ENCODE assay signal across 6 cellular contexts in genomic region chr20:29755854-29756498, GRCh38.
DNase-seq lines count a peak whose midpoint lies in the region; ATAC-seq and TF ChIP-seq lines count a peak whose summit lies in the region.
"Not testable (repeated sequence)": the region's sequence is repeated elsewhere in the genome, so short reads cannot be mapped to it uniquely, and the experiment has no call there.

No MANE protein-coding gene starts in this region.

- H3K4me3 ChIP-seq in PC-3 (ENCODE audit: low read length), result peak overlapping the region; percentile 32; the same call in 1 of the 2 replicates
- H3K4me3 ChIP-seq in RWPE2 (ENCODE audit: severe bottlenecking), result not testable (repeated sequence)

- H2AFZ ChIP-seq in PC-3 (ENCODE audit: low read length), result not testable (repeated sequence)

- H3K4me1 ChIP-seq in PC-3 (ENCODE audit: insufficient read depth, low read length); RWPE2 (ENCODE audit: insufficient read depth, poor library complexity, severe bottlenecking): not testable (repeated sequence)

- H4K20me1 ChIP-seq in PC-3 (ENCODE audit: low read length), result not testable (repeated sequence)

- ATAC-seq in PC-3; activated CD8-positive, alpha-beta T cell treated with anti-CD3 and anti-CD28 coated beads for 36 hours; activated T-helper 17 cell treated with anti-CD3 and anti-CD28 coated beads, Interleukin-2, amount 50 U/mL, for 72 hours (replicated peaks): not testable (repeated sequence)
- peak; percentile 48; the same call in 1 of the 3 replicates for ATAC-seq in RWPE2 (ENCODE audit: low read depth)

- CTCF ChIA-PET in PC-3 (lab: Charles Lee); activated CD8-positive, alpha-beta T cell treated with anti-CD3 and anti-CD28 coated beads for 36 hours (lab: Charles Lee): not testable (repeated sequence)
- CTCF ChIA-PET in MCF 10A (lab: Yijun Ruan, JAX), result interaction anchor here (0.6 to 0.7 kb wide), 2 partner anchors 215 to 320 kb away, joined by 3 to 5 read pairs; no protein-coding TSS in a partner anchor

- H3K79me2 ChIP-seq in PC-3 (ENCODE audit: low read length), result not testable (repeated sequence)

- H3K9me2 ChIP-seq in PC-3 (replicated peaks; ENCODE audit: low read length), result not testable (repeated sequence)

- H3K36me3 Mint-ChIP-seq in HFFc6 (ENCODE audit: low read depth); activated CD8-positive, alpha-beta T cell treated with anti-CD3 and anti-CD28 coated beads for 36 hours (ENCODE audit: low read depth); activated T-helper 17 cell treated with anti-CD3 and anti-CD28 coated beads, Interleukin-2, amount 50 U/mL, for 72 hours (ENCODE audit: low read depth); MCF 10A (ENCODE audit: insufficient read depth, unreplicated experiment): not testable (repeated sequence)

- not testable (repeated sequence) for H3K27ac ChIP-seq in PC-3 (ENCODE audit: low read length); RWPE2 (ENCODE audit: poor library complexity, severe bottlenecking)

- not testable (repeated sequence) for H3K27me3 Mint-ChIP-seq in HFFc6 (ENCODE audit: insufficient read depth); activated CD8-positive, alpha-beta T cell treated with anti-CD3 and anti-CD28 coated beads for 36 hours
- peaks cover 15% of the 10 kb centered on the region for H3K27me3 Mint-ChIP-seq in activated T-helper 17 cell treated with anti-CD3 and anti-CD28 coated beads, Interleukin-2, amount 50 U/mL, for 72 hours
- peaks cover 21% of the 10 kb centered on the region for H3K27me3 Mint-ChIP-seq in MCF 10A (ENCODE audit: insufficient read depth, unreplicated experiment)

- intact Hi-C loops in PC-3 (cut with micrococcal nuclease); activated CD8-positive, alpha-beta T cell treated with anti-CD3 and anti-CD28 coated beads for 36 hours (cut with micrococcal nuclease); MCF 10A (cut with micrococcal nuclease): not testable (repeated sequence)

- not testable (repeated sequence) for H3K36me3 ChIP-seq in PC-3 (ENCODE audit: low read depth, low read length); RWPE2 (ENCODE audit: low read depth)

- H3K4me2 ChIP-seq in PC-3 (ENCODE audit: low read length), result not testable (repeated sequence)

- not testable (repeated sequence) for TF ChIP-seq CTCF in HFFc6 (IDR thresholded peaks at IDR 0.05); PC-3 (conservative IDR thresholded peaks at IDR 0.05; ENCODE audit: low read depth, low read length); RWPE2 (IDR thresholded peaks at IDR 0.05; ENCODE audit: poor library complexity, severe bottlenecking); MCF 10A (IDR thresholded peaks at IDR 0.05; ENCODE audit: unreplicated experiment)
- TF ChIP-seq CTCF in activated CD8-positive, alpha-beta T cell treated with anti-CD3 and anti-CD28 coated beads for 36 hours (IDR thresholded peaks at IDR 0.05), result peak; percentile 14

- not testable (repeated sequence) for H3K9me3 ChIP-seq in PC-3 (ENCODE audit: low read length); RWPE2 (ENCODE audit: severe bottlenecking)

- POLR2A ChIA-PET in PC-3 (lab: Charles Lee; ENCODE audit: unreplicated experiment); activated CD8-positive, alpha-beta T cell treated with anti-CD3 and anti-CD28 coated beads for 36 hours (lab: Charles Lee); MCF 10A (lab: Yijun Ruan, JAX): not testable (repeated sequence)

- H3K27me3 ChIP-seq in PC-3 (ENCODE audit: low read length); RWPE2 (ENCODE audit: insufficient read depth, poor library complexity, severe bottlenecking): not testable (repeated sequence)

- not testable (repeated sequence) for BruUV-seq in PC-3 (replicated peaks; lab: Mats Ljungman, UMichigan); MCF 10A (replicated peaks; lab: Mats Ljungman, UMichigan)

- H3F3A ChIP-seq in PC-3 (ENCODE audit: low read length, unreplicated experiment), result not testable (repeated sequence)

- not testable (repeated sequence) for DNase-seq in HFFc6; PC-3; RWPE2 (ENCODE audit: low spot score); activated CD8-positive, alpha-beta T cell treated with anti-CD3 and anti-CD28 coated beads for 36 hours; MCF 10A (ENCODE audit: unreplicated experiment)

- H3K4me3 Mint-ChIP-seq in HFFc6 (peak overlapping the region; percentile 79; the same call in 1 of the 2 replicates), MCF 10A (ENCODE audit: unreplicated experiment) (peak overlapping the region; percentile 35)
- H3K4me3 Mint-ChIP-seq in activated CD8-positive, alpha-beta T cell treated with anti-CD3 and anti-CD28 coated beads for 36 hours, result not testable (repeated sequence)
- H3K4me3 Mint-ChIP-seq in activated T-helper 17 cell treated with anti-CD3 and anti-CD28 coated beads, Interleukin-2, amount 50 U/mL, for 72 hours, result peak overlapping the region; percentile 18

- peaks cover 29% of the 10 kb centered on the region; the same call in 1 of the 2 replicates for H3K4me1 Mint-ChIP-seq in HFFc6 (ENCODE audit: low read depth)
- peaks cover 26% of the 10 kb centered on the region for H3K4me1 Mint-ChIP-seq in activated CD8-positive, alpha-beta T cell treated with anti-CD3 and anti-CD28 coated beads for 36 hours (ENCODE audit: low read depth)
- peaks cover 20% of the 10 kb centered on the region for H3K4me1 Mint-ChIP-seq in activated T-helper 17 cell treated with anti-CD3 and anti-CD28 coated beads, Interleukin-2, amount 50 U/mL, for 72 hours
- peaks cover 35% of the 10 kb centered on the region for H3K4me1 Mint-ChIP-seq in MCF 10A (ENCODE audit: insufficient read depth, unreplicated experiment)

- not testable (repeated sequence) for H3K9ac ChIP-seq in PC-3 (ENCODE audit: low read length)

- H3K9me3 Mint-ChIP-seq in HFFc6 (peaks cover 45% of the 10 kb centered on the region), MCF 10A (ENCODE audit: unreplicated experiment) (peaks cover 31% of the 10 kb centered on the region)
- H3K9me3 Mint-ChIP-seq in activated CD8-positive, alpha-beta T cell treated with anti-CD3 and anti-CD28 coated beads for 36 hours, result peaks cover 27% of the 10 kb centered on the region
- peaks cover 20% of the 10 kb centered on the region for H3K9me3 Mint-ChIP-seq in activated T-helper 17 cell treated with anti-CD3 and anti-CD28 coated beads, Interleukin-2, amount 50 U/mL, for 72 hours

- peak overlapping the region; percentile 63; the same call in 1 of the 2 replicates for H3K27ac Mint-ChIP-seq in HFFc6
- H3K27ac Mint-ChIP-seq in activated CD8-positive, alpha-beta T cell treated with anti-CD3 and anti-CD28 coated beads for 36 hours, result peak overlapping the region; percentile 46
- peak overlapping the region; percentile 72 for H3K27ac Mint-ChIP-seq in activated T-helper 17 cell treated with anti-CD3 and anti-CD28 coated beads, Interleukin-2, amount 50 U/mL, for 72 hours
- H3K27ac Mint-ChIP-seq in MCF 10A (ENCODE audit: low read depth, unreplicated experiment), result not testable (repeated sequence)
